ENCODE assay signal across 10 cellular contexts in the genomic region with DNA sequence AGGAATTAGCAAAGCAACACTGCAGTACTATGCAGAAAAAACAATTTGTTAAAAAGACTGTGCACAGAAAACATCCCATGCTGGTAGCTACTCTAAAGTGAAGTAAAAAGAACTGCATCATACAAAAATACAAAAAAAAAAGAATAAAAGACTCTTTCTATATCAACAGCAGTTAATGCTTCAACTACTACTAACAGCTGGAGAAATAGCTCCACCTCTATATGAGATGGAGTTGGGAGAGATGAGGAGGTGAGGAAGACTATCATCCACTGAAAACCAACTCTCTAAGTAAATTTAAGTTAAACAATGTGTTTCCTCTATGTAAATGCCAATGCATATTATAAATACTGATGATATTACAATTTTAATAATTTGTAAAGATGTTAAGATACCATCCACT. TPM values are rescaled to one million over a fixed set of nuclear protein-coding genes. Genes with fewer than 3 reads are reported as not detected.
DNase-seq lines count a peak whose midpoint lies in the region; ATAC-seq, FAIRE-seq and TF ChIP-seq lines count a peak whose summit lies in the region.
"Had no signal": no experiment of that assay in that cellular context is flagged by ENCODE, and none has a peak within 500 bp of the region (broad histone marks: within the 10 kb centered on the region; RNA-seq: fewer than 3 reads in every experiment).

No MANE protein-coding gene starts in this region.

- H3K79me2 ChIP-seq in GM23248 (ENCODE audit: insufficient read depth) = peaks cover 67% of the 10 kb centered on the region

- H2AFZ ChIP-seq in GM23248 = no peak overlapping the region

- no peak for TF ChIP-seq CTCF in A549 (IDR thresholded peaks at IDR 0.05)
- no peak for TF ChIP-seq CTCF in WI38 (IDR thresholded peaks at IDR 0.05; ENCODE audit: low read depth, low read length)
- no peak for TF ChIP-seq CTCF in glutamatergic neuron (IDR thresholded peaks at IDR 0.05; ENCODE audit: partially characterized antibody, unreplicated experiment)

- H4K20me1 ChIP-seq in GM23248 (ENCODE audit: insufficient read depth) = no peaks in the 10 kb centered on the region

- no peak for ATAC-seq in A549

- no peaks in the 10 kb centered on the region for H3K9me3 Mint-ChIP-seq in glutamatergic neuron (ENCODE audit: unreplicated experiment)

- peak overlapping the region; percentile 97 for H3K9ac ChIP-seq in GM23248

- no peaks in the 10 kb centered on the region for H3K36me3 ChIP-seq in GM23248 (ENCODE audit: low read depth)

- no peaks in the 10 kb centered on the region for H3K36me3 Mint-ChIP-seq in glutamatergic neuron (ENCODE audit: unreplicated experiment)

- TF ChIP-seq RAD21 in A549 (conservative IDR thresholded peaks at IDR 0.05 in 1 of 2, IDR thresholded peaks at IDR 0.05 in 1 of 2) = no peak

- no peak overlapping the region for H3K27ac Mint-ChIP-seq in glutamatergic neuron (ENCODE audit: unreplicated experiment)

- in situ Hi-C loops in GM23248 (cut with MboI) = no loop called here

- no peak overlapping the region for H3K27ac ChIP-seq in A549
- H3K27ac ChIP-seq in GM23248 = no peak overlapping the region

- H3K4me3 ChIP-seq in A549 (peak overlapping the region; percentile 94; the same call in 1 of the 3 replicates), GM23248 (peak overlapping the region; percentile 98), WI38 (ENCODE audit: low read depth, low read length) (peak overlapping the region; percentile 97; the same call in 1 of the 2 replicates)

- DNase-seq in A549 (ENCODE audit: low read depth in 1 of 2, low spot score in 1 of 2) (no peak), GM23248 (no peak), glutamatergic neuron (no peak), retina (no peak), NCI-H446 (lab: John Stamatoyannopoulos, UW) (no peak), NCI-H226 (no peak), DMS153 (lab: John Stamatoyannopoulos, UW) (no peak)
- DNase-seq: stimulated activated CD4-positive, alpha-beta T cell treated with anti-CD3 and anti-CD28 coated beads, Interleukin-2, amount 100 ng/mL, for 24 hours had no signal

- POLR2A ChIA-PET in A549 (lab: Yijun Ruan, JAX) = no interaction called here

- peak overlapping the region; percentile 89 for H3K4me2 ChIP-seq in A549
- peak overlapping the region; percentile 98 for H3K4me2 ChIP-seq in GM23248 (ENCODE audit: unreplicated experiment)

- no peak for TF ChIP-seq EP300 in A549 (IDR thresholded peaks at IDR 0.05)

- CTCF ChIA-PET in A549 (lab: Yijun Ruan, JAX) = no interaction called here

- 0 out of 2 replicates have a peak, but pooled peaks cover 5% of the 10 kb centered on the region for H3F3A ChIP-seq in GM23248 (ENCODE audit: insufficient read depth)

- TF ChIP-seq POLR2A in A549 (IDR thresholded peaks at IDR 0.05; ENCODE audit: low read length) = no peak

- H3K4me3 Mint-ChIP-seq in glutamatergic neuron (ENCODE audit: unreplicated experiment) = peak overlapping the region; percentile 69

- H3K9me3 ChIP-seq in A549 (no peaks in the 10 kb centered on the region), GM23248 (ENCODE audit: low read depth) (no peaks in the 10 kb centered on the region)

- H3K9me2 ChIP-seq in GM23248 (ENCODE audit: insufficient read depth) = no peaks in the 10 kb centered on the region

- H3K4me1 ChIP-seq in A549 (peaks cover 18% of the 10 kb centered on the region; the same call in 1 of the 3 replicates), GM23248 (ENCODE audit: insufficient read depth) (peaks cover 28% of the 10 kb centered on the region)

- H3K4me1 Mint-ChIP-seq in glutamatergic neuron (ENCODE audit: low read depth, unreplicated experiment) = peaks cover 6% of the 10 kb centered on the region

- FAIRE-seq in A549 (lab: Jason Lieb, UNC) = no peak

- peaks cover 2% of the 10 kb centered on the region for H3K27me3 Mint-ChIP-seq in glutamatergic neuron (ENCODE audit: unreplicated experiment)

- H3K27me3 ChIP-seq in GM23248 (replicated peaks; ENCODE audit: insufficient read depth) = no peaks in the 10 kb centered on the region

TF ChIP-seq in A549, 52 proteins besides CTCF, POLR2A, EP300 and RAD21:
- no peak for TF ChIP-seq SMC3 (IDR thresholded peaks at IDR 0.05)
- no peak for TF ChIP-seq CHD2 (IDR thresholded peaks at IDR 0.05; ENCODE audit: low read length, partially characterized antibody)
- no peak for TF ChIP-seq ATOH8 (CRISPR knock-in tag; IDR thresholded peaks at IDR 0.05; ENCODE audit: low read depth)
- TF ChIP-seq, protein P1, sequence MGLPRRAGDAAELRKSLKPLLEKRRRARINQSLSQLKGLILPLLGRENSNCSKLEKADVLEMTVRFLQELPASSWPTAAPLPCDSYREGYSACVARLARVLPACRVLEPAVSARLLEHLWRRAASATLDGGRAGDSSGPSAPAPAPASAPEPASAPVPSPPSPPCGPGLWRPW (IDR thresholded peaks at IDR 0.05) = no peak
- no peak for TF ChIP-seq JUNB (IDR thresholded peaks at IDR 0.05)
- TF ChIP-seq KDM5A (IDR thresholded peaks at IDR 0.05) = no peak
- TF ChIP-seq FOSL2 (IDR thresholded peaks at IDR 0.05) = no peak
- no peak for TF ChIP-seq FOSL2 (CRISPR knock-in tag; IDR thresholded peaks at IDR 0.05)
- TF ChIP-seq POLR2AphosphoS2 (conservative IDR thresholded peaks at IDR 0.05; ENCODE audit: low read length) = no peak
- TF ChIP-seq CEBPB (IDR thresholded peaks at IDR 0.05) = no peak
- no peak for TF ChIP-seq TFCP2L1 (CRISPR knock-in tag; IDR thresholded peaks at IDR 0.05)
- TF ChIP-seq CBX2 (IDR thresholded peaks at IDR 0.05; ENCODE audit: borderline replicate concordance, low read depth) = no peak
- TF ChIP-seq ESRRA (IDR thresholded peaks at IDR 0.05; ENCODE audit: borderline replicate concordance, low read length) = no peak
- TF ChIP-seq FOSB (CRISPR knock-in tag; IDR thresholded peaks at IDR 0.05) = no peak

RNA-seq across cellular contexts. Expression of gene ZC3H13, which starts 1.8 kb away (rescaled TPM):
- polyA plus RNA-seq in A549 (2011; rRNA removed) (9.5 and 13.2 TPM in 2 replicates), A549 (2017; fragmentation: RNase III; extraction: RNeasy Plus Mini Kit Qiagen cat#74134 plus additional on column Dnase treatment) (17.5 to 17.8 TPM (median 17.6 TPM) in 3 replicates), GM23248 (2016; fragmentation: Nextera tagmentation; extraction: Ambion mirVana) (50.7 and 53.4 TPM in 2 replicates)
- polyA plus RNA-seq in A549 (2012; cell fraction: cytosol; rRNA removed) = 2.0 and 2.1 TPM in 2 replicates
- 2.1 and 3.4 TPM in 2 replicates for polyA plus RNA-seq in A549 (2012; cell fraction: nucleus; rRNA removed)
- polyA minus RNA-seq in A549 (2011; rRNA and poly(A)+ RNA removed) = 6.8 and 8.4 TPM in 2 replicates
- total RNA-seq in GM23248 (2014; rRNA removed; shearing (Covaris generic)) = 8.6 and 15.6 TPM in 2 replicates
- total RNA-seq in glutamatergic neuron (ENCODE audit: unreplicated experiment) = 72.3 TPM

RNA-seq across cellular contexts. Expression of gene CPB2, which starts 54.1 kb away (rescaled TPM):
- 0.48 and 0.49 TPM in 2 replicates for polyA plus RNA-seq in A549 (2011; rRNA removed)
- 0.03 TPM in 1 of 2 replicates, not detected in the other for polyA plus RNA-seq in A549 (2012; cell fraction: cytosol; rRNA removed)
- not detected in 2 replicates for polyA plus RNA-seq in A549 (2012; cell fraction: nucleus; rRNA removed)
- 0.05 TPM in 1 of 3 replicates, not detected in the others for polyA plus RNA-seq in A549 (2017; fragmentation: RNase III; extraction: RNeasy Plus Mini Kit Qiagen cat#74134 plus additional on column Dnase treatment)
- 0.17 TPM in 1 of 2 replicates, not detected in the other for polyA minus RNA-seq in A549 (2011; rRNA and poly(A)+ RNA removed)
- total RNA-seq in GM23248 (2014; rRNA removed; shearing (Covaris generic)) = not detected in 2 replicates
- 0.11 TPM in 1 of 2 replicates, not detected in the other for polyA plus RNA-seq in GM23248 (2016; fragmentation: Nextera tagmentation; extraction: Ambion mirVana)
- not detected for total RNA-seq in glutamatergic neuron (ENCODE audit: unreplicated experiment)
- total RNA-seq: NCI-H460 had no signal
